Comparison of ENCODE assay signal across 1 cellular context in genomic region chr1:109497449-109498160, GRCh38.
TF ChIP-seq lines count a peak whose summit lies in the region.

No MANE protein-coding gene starts in this region.

TF ChIP-seq in H1, 55 proteins besides CTCF, POLR2A, EP300 and RAD21:
- TF ChIP-seq POU5F1 (IDR thresholded peaks at IDR 0.05; ENCODE audit: low read depth, low read length) (no peak), JUND (IDR thresholded peaks at IDR 0.05; ENCODE audit: low read length) (no peak), CREB1 (IDR thresholded peaks at IDR 0.05) (no peak), MAFK (IDR thresholded peaks at IDR 0.05; ENCODE audit: low read depth, low read length) (no peak), EGR1 (IDR thresholded peaks at IDR 0.05; ENCODE audit: borderline replicate concordance, low read depth, low read length) (no peak), SP4 (IDR thresholded peaks at IDR 0.05; ENCODE audit: low read length) (no peak), RNF2 (IDR thresholded peaks at IDR 0.05; ENCODE audit: borderline replicate concordance, low read depth, low read length, missing control alignments, poor library complexity, severe bottlenecking) (no peak)
